In the genomic region with DNA sequence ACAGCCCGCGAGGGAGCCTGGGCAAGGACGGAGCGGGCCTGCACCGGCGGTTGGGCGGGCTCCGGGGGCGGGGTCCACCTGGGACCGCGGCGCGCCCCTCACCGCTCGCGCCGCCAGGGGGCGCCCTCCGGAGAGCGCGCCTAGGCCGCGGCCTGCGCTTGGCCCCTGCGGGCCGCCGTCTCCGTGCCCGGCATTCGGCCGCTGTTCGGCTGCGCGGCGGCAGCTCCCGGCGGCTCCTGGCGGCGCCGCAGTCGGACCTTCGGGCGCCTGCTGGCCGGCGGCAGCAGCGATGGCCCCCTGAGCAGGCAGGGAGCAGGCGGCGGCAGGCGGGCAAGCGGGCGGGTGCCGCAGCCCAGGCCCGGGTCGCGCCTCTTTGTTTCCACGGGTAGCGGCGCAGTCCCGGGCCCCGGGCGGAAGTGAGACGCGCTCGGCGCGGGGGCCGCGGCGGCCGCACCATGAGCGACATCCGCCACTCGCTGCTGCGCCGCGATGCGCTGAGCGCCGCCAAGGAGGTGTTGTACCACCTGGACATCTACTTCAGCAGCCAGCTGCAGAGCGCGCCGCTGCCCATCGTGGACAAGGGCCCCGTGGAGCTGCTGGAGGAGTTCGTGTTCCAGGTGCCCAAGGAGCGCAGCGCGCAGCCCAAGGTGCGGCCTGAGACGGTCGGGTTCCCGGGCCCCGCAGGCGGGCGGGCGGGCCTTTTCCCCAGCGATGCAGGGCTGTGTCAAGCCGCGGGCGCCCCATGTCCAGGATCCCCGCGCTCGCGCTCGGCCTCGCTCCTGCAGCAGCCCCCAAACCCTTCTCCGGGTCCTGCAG, we compare ENCODE assay signal across 8 cellular contexts. TPM values are rescaled to one million over a fixed set of nuclear protein-coding genes. Genes with fewer than 3 reads are reported as not detected.
DNase-seq lines count a peak whose midpoint lies in the region; ATAC-seq and TF ChIP-seq lines count a peak whose summit lies in the region.

A gene (plus strand): TSS at position 193 of the 816 bp plus-strand sequence. CDS start 263 bp downstream, at position 456.

- H3K9me3 ChIP-seq in breast epithelium, result no peaks in the 10 kb centered on the region
- H3K9me3 ChIP-seq in spleen, result no peaks in the 10 kb centered on the region

- peak; percentile 86 for ATAC-seq in GM18505 (IDR thresholded peaks at IDR 0.05; ENCODE audit: unreplicated experiment)
- peak; percentile 88 for ATAC-seq in HG02970 (IDR thresholded peaks at IDR 0.05; ENCODE audit: low FRiP score, unreplicated experiment)

- H3K27me3 Mint-ChIP-seq in immature natural killer cell (ENCODE audit: low read depth in 3 of 3), result peaks cover 12 to 17% (median 15%) of the 10 kb centered on the region in 3 donors

- peak; percentile 92 for TF ChIP-seq POLR2A in GM18505 (IDR thresholded peaks at IDR 0.05; ENCODE audit: borderline replicate concordance, extremely low read depth, insufficient read depth, insufficient read length)
- TF ChIP-seq POLR2A in breast epithelium (IDR thresholded peaks at IDR 0.05), result no peak
- peak in 2 of 3 donors; percentile 30 to 72 for TF ChIP-seq POLR2A in spleen (IDR thresholded peaks at IDR 0.05)

- TF ChIP-seq CTCF in VCaP (conservative IDR thresholded peaks at IDR 0.05) (peak; percentile 95), breast epithelium (IDR thresholded peaks at IDR 0.05) (peak in 1 of 3 donors; percentile 97), spleen (IDR thresholded peaks at IDR 0.05 in 8 of 11, conservative IDR thresholded peaks at IDR 0.05 in 3 of 11) (peak; percentile 5 to 97 (median 89))

- DNase-seq in A172 (ENCODE audit: low spot score) (peak; percentile 57), NCI-H2107 (lab: John Stamatoyannopoulos, UW) (peak; percentile 67), breast epithelium (ENCODE audit: low spot score in 2 of 2) (peak; percentile 42 to 68), immature natural killer cell (peak; percentile 87 to 90 (median 90)), spleen (peak; percentile 96)

- WGBS in spleen, 5 donors, result 0 to 1% (median 0%) methylated on average over 24 to 107 of the region's 107 CpGs

- peaks cover 19 to 24% of the 10 kb centered on the region in 2 donors for H3K4me1 Mint-ChIP-seq in immature natural killer cell

- H3K27ac ChIP-seq in VCaP (peak within 1 kb of the TSS; percentile 86), breast epithelium (peak within 1 kb of the TSS; percentile 74 to 79), spleen (peak within 1 kb of the TSS; percentile 81 to 97 (median 92))

- H3K36me3 ChIP-seq in breast epithelium, result no peaks in the 10 kb centered on the region
- peaks cover 0 to 79% (median 54%) of the 10 kb centered on the region in 6 donors for H3K36me3 ChIP-seq in spleen

- H3K36me3 Mint-ChIP-seq in immature natural killer cell, result peaks cover 9 to 27% (median 16%) of the 10 kb centered on the region in 3 donors

- no peaks in the 10 kb centered on the region for H3K9me3 Mint-ChIP-seq in immature natural killer cell

- intact Hi-C loops in breast epithelium (cut with DNase I; ENCODE audit: low total_unique reads), result no loop called here
- intact Hi-C loops in spleen (cut with DNase I; ENCODE audit: low total_unique reads), result loop anchor here (10.0 kb wide), 1 partner anchor 75 kb away; no protein-coding TSS in a partner anchor

- H3K4me1 ChIP-seq in breast epithelium, result peaks cover 0 to 2% of the 10 kb centered on the region in 2 donors
- H3K4me1 ChIP-seq in spleen, result peaks cover 7 to 38% (median 25%) of the 10 kb centered on the region in 6 donors

- H3K27ac Mint-ChIP-seq in immature natural killer cell, result peak within 1 kb of the TSS; percentile 86 to 94 (median 92)

- H3K27me3 ChIP-seq in breast epithelium (no peaks in the 10 kb centered on the region), spleen (replicated peaks in 1 of 7) (no peaks in the 10 kb centered on the region)

- H3K4me3 ChIP-seq in breast epithelium (peak within 1 kb of the TSS; percentile 61 to 90 (median 83)), spleen (peak within 1 kb of the TSS; percentile 63 to 98 (median 87))

- peak within 1 kb of the TSS; percentile 87 to 95 (median 91) for H3K4me3 Mint-ChIP-seq in immature natural killer cell

RNA-seq across cellular contexts. Expression of the gene that starts here (rescaled TPM):
- total RNA-seq in A172 (2014; rRNA removed; shearing (Covaris generic)), result 28.3 and 30.0 TPM in 2 replicates
- 10 to 100 TPM; 22.9 to 36.4 (median 28.2) TPM for total RNA-seq in breast epithelium
- 10 to 100 TPM; 20.9 to 47.1 (median 30.8) TPM for polyA plus RNA-seq in immature natural killer cell
- 10 to 100 TPM; 29.8 to 43.9 (median 37.8) TPM for total RNA-seq in spleen
- 10 to 100 TPM; 14.3 to 31.5 (median 27.2) TPM for polyA plus RNA-seq in spleen

Comparison
In these comparisons a context has a peak if more than half of its experiments do, and no peak if none do; other contexts are left out.
1. Peak in every context shown above with its lines: DNase-seq, ATAC-seq, H3K4me3 ChIP-seq and H3K27ac ChIP-seq.